Comparison of ENCODE assay signal across 27 cellular contexts in the genomic region with DNA sequence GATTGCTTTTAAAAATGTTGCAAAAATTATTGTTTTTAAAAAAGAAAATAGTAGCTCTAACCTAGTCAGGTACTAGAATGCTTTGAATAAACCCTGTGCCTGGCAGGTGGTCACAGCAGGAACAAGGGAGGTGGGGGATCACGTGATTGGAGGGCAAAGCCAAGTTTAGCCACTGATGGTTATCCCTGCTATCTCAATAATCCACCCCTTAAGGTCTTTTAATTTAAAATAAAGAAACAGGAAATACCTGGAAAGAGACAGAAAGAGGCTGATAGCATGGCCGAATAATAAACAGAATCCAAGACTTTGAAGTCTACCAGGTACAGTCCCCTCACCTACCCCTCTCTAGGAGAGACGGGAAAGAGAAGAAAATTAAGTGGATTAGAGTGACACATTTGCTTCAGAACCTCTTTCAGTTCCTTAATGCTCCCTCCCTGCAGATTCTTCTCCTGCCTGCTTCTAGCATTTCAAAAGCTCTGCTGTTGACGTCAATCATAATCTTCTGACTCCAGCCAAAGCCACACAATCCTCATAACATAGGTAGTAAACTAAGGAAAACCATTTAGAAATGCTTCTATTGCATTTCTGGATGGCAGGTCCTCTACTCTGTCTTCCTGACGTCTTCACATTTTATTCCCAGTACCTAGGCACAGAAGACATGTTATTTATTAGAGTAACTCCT.
DNase-seq lines count a peak whose midpoint lies in the region; ATAC-seq and TF ChIP-seq lines count a peak whose summit lies in the region.
"Had no signal": no experiment of that assay in that cellular context is flagged by ENCODE, and none has a peak within 500 bp of the region (broad histone marks: within the 10 kb centered on the region; RNA-seq: fewer than 3 reads in every experiment).

No MANE protein-coding gene starts in this region.

- H3K4me1 ChIP-seq in OCI-LY3 (ENCODE audit: low read length) (peaks cover 11% of the 10 kb centered on the region), iPS-18a (ENCODE audit: control insufficient read depth, low read depth, low read length) (peaks cover 9% of the 10 kb centered on the region), upper lobe of right lung (no peaks in the 10 kb centered on the region)
- H3K4me1 ChIP-seq: esophagus muscularis mucosa, right lobe of liver had no signal

- no peaks in the 10 kb centered on the region for H3K9me3 ChIP-seq in OCI-LY3 (ENCODE audit: insufficient read depth, low read length)
- H3K9me3 ChIP-seq in iPS-18a (ENCODE audit: control insufficient read depth, low read depth, low read length) = no peaks in the 10 kb centered on the region
- no peaks in the 10 kb centered on the region for H3K9me3 ChIP-seq in upper lobe of right lung
- H3K9me3 ChIP-seq: esophagus muscularis mucosa, MG63, right lobe of liver, upper lobe of left lung had no signal

- intact Hi-C loops in upper lobe of right lung (cut with DNase I) = no loop called here
- intact Hi-C loops in activated CD4-positive, alpha-beta T cell treated with anti-CD3 and anti-CD28 coated beads for 36 hours (cut with DNase I, micrococcal nuclease) = no loop called here

- DNase-seq in LHCN-M2 (ENCODE audit: low read depth) (peak; percentile 80), upper lobe of right lung (no peak), endothelial cell (ENCODE audit: low spot score) (no peak)
- no peak for DNase-seq in activated CD4-positive, alpha-beta T cell treated with anti-CD3 and anti-CD28 coated beads for 36 hours
- DNase-seq: activated CD4-positive, alpha-beta T cell treated with anti-CD3 and anti-CD28 coated beads for 48 hours; activated CD8-positive, alpha-beta memory T cell treated with anti-CD3 and anti-CD28 coated beads for 24 hours; activated gamma-delta T cell; C1 segment of cervical spinal cord; caudate nucleus; foreskin keratinocyte; KBM-7; left cardiac atrium; mammary epithelial cell; MG63; NCI-H2107; NCI-H510A; right lobe of liver; stimulated activated CD4-positive, alpha-beta T cell treated with anti-CD3 and anti-CD28 coated beads, Interleukin-4, amount 100 ng/mL, for 4 hours; substantia nigra; upper lobe of left lung had no signal

- no peaks in the 10 kb centered on the region for H3K36me3 Mint-ChIP-seq in endothelial cell (ENCODE audit: low read depth, unreplicated experiment)
- H3K36me3 Mint-ChIP-seq in activated CD4-positive, alpha-beta T cell treated with anti-CD3 and anti-CD28 coated beads for 36 hours (ENCODE audit: low read depth) = no peaks in the 10 kb centered on the region
- H3K36me3 Mint-ChIP-seq: stimulated activated memory B cell treated with anti-CD40 and anti-IgM and Interleukin-4, amounts not matched to agents 10 μg/mL and 1 μg/mL and 100 μg/mL, for 72 hours had no signal

- H3K4me3 Mint-ChIP-seq in endothelial cell (ENCODE audit: unreplicated experiment) = no peak overlapping the region
- no peak overlapping the region for H3K4me3 Mint-ChIP-seq in activated CD4-positive, alpha-beta T cell treated with anti-CD3 and anti-CD28 coated beads for 36 hours
- H3K4me3 Mint-ChIP-seq: endodermal cell; stimulated activated memory B cell treated with anti-CD40 and anti-IgM and Interleukin-4, amounts not matched to agents 10 μg/mL and 1 μg/mL and 100 μg/mL, for 72 hours had no signal

- no peaks in the 10 kb centered on the region for H3K79me2 ChIP-seq in OCI-LY3 (ENCODE audit: low read length)

- no peaks in the 10 kb centered on the region for H3K27me3 Mint-ChIP-seq in endothelial cell (ENCODE audit: unreplicated experiment)
- no peaks in the 10 kb centered on the region for H3K27me3 Mint-ChIP-seq in activated CD4-positive, alpha-beta T cell treated with anti-CD3 and anti-CD28 coated beads for 36 hours
- H3K27me3 Mint-ChIP-seq: stimulated activated memory B cell treated with anti-CD40 and anti-IgM and Interleukin-4, amounts not matched to agents 10 μg/mL and 1 μg/mL and 100 μg/mL, for 72 hours had no signal

- H3K4me1 Mint-ChIP-seq in endothelial cell (ENCODE audit: unreplicated experiment) = no peaks in the 10 kb centered on the region
- no peaks in the 10 kb centered on the region for H3K4me1 Mint-ChIP-seq in activated CD4-positive, alpha-beta T cell treated with anti-CD3 and anti-CD28 coated beads for 36 hours
- H3K4me1 Mint-ChIP-seq: stimulated activated memory B cell treated with anti-CD40 and anti-IgM and Interleukin-4, amounts not matched to agents 10 μg/mL and 1 μg/mL and 100 μg/mL, for 72 hours had no signal

- peak overlapping the region; percentile 36; the same call in 1 of the 2 replicates for H3K4me2 ChIP-seq in OCI-LY3 (ENCODE audit: low read length)

- TF ChIP-seq CTCF in OCI-LY3 (IDR thresholded peaks at IDR 0.05; ENCODE audit: low read depth, low read length) (no peak), upper lobe of right lung (IDR thresholded peaks at IDR 0.05) (no peak), endothelial cell (IDR thresholded peaks at IDR 0.05; ENCODE audit: unreplicated experiment) (no peak)

- H4K20me1 ChIP-seq in OCI-LY3 (ENCODE audit: insufficient read depth, low read length) = no peaks in the 10 kb centered on the region

- H3K27ac ChIP-seq in OCI-LY3 (ENCODE audit: low read length) = no peak overlapping the region
- no peak overlapping the region for H3K27ac ChIP-seq in iPS-18a (ENCODE audit: low read length)
- no peak overlapping the region for H3K27ac ChIP-seq in upper lobe of right lung
- H3K27ac ChIP-seq: esophagus muscularis mucosa, foreskin keratinocyte, right lobe of liver, upper lobe of left lung had no signal

- H3K27me3 ChIP-seq in OCI-LY3 (ENCODE audit: low read depth, low read length) (no peaks in the 10 kb centered on the region), iPS-18a (ENCODE audit: control insufficient read depth, insufficient read depth, low read length) (no peaks in the 10 kb centered on the region), upper lobe of right lung (no peaks in the 10 kb centered on the region)
- H3K27me3 ChIP-seq: esophagus muscularis mucosa, MG63, right lobe of liver, upper lobe of left lung had no signal

- CTCF ChIA-PET in activated CD4-positive, alpha-beta T cell treated with anti-CD3 and anti-CD28 coated beads for 36 hours (lab: Charles Lee) = interaction anchor here (0.5 kb wide), 1 partner anchor 119 kb away, joined by 3 read pairs; no protein-coding TSS in a partner anchor

- peak; percentile 29 for ATAC-seq in upper lobe of right lung
- ATAC-seq in GM18858 (IDR thresholded peaks at IDR 0.05; ENCODE audit: unreplicated experiment) = no peak
- no peak for ATAC-seq in activated CD4-positive, alpha-beta T cell treated with anti-CD3 and anti-CD28 coated beads for 36 hours
- ATAC-seq: foreskin keratinocyte; GM12878; left cardiac atrium; stimulated activated memory B cell treated with anti-CD40 and anti-IgM and Interleukin-4, amounts not matched to agents 10 μg/mL and 1 μg/mL and 100 μg/mL, for 72 hours had no signal

- no peak overlapping the region for H3K9ac ChIP-seq in OCI-LY3 (ENCODE audit: low read length)
- no peak overlapping the region for H3K9ac ChIP-seq in iPS-18a (ENCODE audit: low read length)

- H3K36me3 ChIP-seq in OCI-LY3 (replicated peaks; ENCODE audit: low read depth, low read length) (no peaks in the 10 kb centered on the region), iPS-18a (ENCODE audit: control insufficient read depth, low read depth, low read length) (no peaks in the 10 kb centered on the region), upper lobe of right lung (no peaks in the 10 kb centered on the region)
- H3K36me3 ChIP-seq: esophagus muscularis mucosa, MG63, right lobe of liver, upper lobe of left lung had no signal

- H3K9me3 Mint-ChIP-seq in endothelial cell (ENCODE audit: unreplicated experiment) = no peaks in the 10 kb centered on the region
- H3K9me3 Mint-ChIP-seq in activated CD4-positive, alpha-beta T cell treated with anti-CD3 and anti-CD28 coated beads for 36 hours (ENCODE audit: low read depth) = no peaks in the 10 kb centered on the region
- H3K9me3 Mint-ChIP-seq: endodermal cell; stimulated activated memory B cell treated with anti-CD40 and anti-IgM and Interleukin-4, amounts not matched to agents 10 μg/mL and 1 μg/mL and 100 μg/mL, for 72 hours had no signal

- H3K27ac Mint-ChIP-seq in endothelial cell (ENCODE audit: unreplicated experiment) = no peak overlapping the region
- H3K27ac Mint-ChIP-seq in activated CD4-positive, alpha-beta T cell treated with anti-CD3 and anti-CD28 coated beads for 36 hours = no peak overlapping the region
- H3K27ac Mint-ChIP-seq: endodermal cell; stimulated activated memory B cell treated with anti-CD40 and anti-IgM and Interleukin-4, amounts not matched to agents 10 μg/mL and 1 μg/mL and 100 μg/mL, for 72 hours had no signal

- no peak overlapping the region for H2AFZ ChIP-seq in OCI-LY3 (ENCODE audit: low read depth, low read length)

- POLR2A ChIA-PET in activated CD4-positive, alpha-beta T cell treated with anti-CD3 and anti-CD28 coated beads for 36 hours (lab: Charles Lee) = no interaction called here

- no peak overlapping the region for H3K4me3 ChIP-seq in OCI-LY3 (ENCODE audit: low read length)
- peak overlapping the region; percentile 1 for H3K4me3 ChIP-seq in iPS-18a (ENCODE audit: low read length)
- H3K4me3 ChIP-seq in upper lobe of right lung = no peak overlapping the region
- H3K4me3 ChIP-seq: esophagus muscularis mucosa, GM12878, MG63, right lobe of liver, upper lobe of left lung had no signal
